ENCODE assay signal across 1 cellular context in the genomic region with DNA sequence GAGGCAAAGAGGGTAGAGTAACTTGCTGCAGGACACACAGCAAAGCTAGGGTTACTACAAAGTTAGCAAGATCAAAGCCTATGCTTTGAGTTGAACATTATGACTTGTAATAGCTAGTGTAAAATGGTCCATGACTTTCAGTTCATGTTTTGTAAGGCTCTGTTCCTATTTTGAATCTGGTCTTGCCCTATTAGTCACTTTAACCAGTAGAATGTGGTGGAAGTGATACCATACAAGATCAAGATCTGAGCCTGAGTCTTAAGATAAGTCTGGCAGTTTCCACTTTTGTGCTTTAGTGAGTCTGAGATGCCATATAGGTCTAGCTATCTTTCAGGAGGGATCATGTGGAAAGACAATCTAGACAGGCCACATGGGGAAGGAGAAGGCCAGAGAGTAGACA.
A peak's percentile ranks its signal among the peaks of the same experiment; 100 is the strongest.
TF ChIP-seq lines count a peak whose summit lies in the region.

No MANE protein-coding gene starts in this region.

TF ChIP-seq in K562, 482 proteins besides CTCF, POLR2A, EP300 and RAD21 (continued from another document):
- TF ChIP-seq, protein P1, sequence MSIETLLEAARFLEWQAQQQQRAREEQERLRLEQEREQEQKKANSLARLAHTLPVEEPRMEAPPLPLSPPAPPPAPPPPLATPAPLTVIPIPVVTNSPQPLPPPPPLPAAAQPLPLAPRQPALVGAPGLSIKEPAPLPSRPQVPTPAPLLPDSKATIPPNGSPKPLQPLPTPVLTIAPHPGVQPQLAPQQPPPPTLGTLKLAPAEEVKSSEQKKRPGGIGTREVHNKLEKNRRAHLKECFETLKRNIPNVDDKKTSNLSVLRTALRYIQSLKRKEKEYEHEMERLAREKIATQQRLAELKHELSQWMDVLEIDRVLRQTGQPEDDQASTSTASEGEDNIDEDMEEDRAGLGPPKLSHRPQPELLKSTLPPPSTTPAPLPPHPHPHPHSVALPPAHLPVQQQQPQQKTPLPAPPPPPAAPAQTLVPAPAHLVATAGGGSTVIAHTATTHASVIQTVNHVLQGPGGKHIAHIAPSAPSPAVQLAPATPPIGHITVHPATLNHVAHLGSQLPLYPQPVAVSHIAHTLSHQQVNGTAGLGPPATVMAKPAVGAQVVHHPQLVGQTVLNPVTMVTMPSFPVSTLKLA (conservative IDR thresholded peaks at IDR 0.05) = no peak
- TF ChIP-seq, protein P2, sequence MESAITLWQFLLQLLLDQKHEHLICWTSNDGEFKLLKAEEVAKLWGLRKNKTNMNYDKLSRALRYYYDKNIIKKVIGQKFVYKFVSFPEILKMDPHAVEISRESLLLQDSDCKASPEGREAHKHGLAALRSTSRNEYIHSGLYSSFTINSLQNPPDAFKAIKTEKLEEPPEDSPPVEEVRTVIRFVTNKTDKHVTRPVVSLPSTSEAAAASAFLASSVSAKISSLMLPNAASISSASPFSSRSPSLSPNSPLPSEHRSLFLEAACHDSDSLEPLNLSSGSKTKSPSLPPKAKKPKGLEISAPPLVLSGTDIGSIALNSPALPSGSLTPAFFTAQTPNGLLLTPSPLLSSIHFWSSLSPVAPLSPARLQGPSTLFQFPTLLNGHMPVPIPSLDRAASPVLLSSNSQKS (CRISPR knock-in tag; IDR thresholded peaks at IDR 0.05) = no peak
- TF ChIP-seq NFIC (IDR thresholded peaks at IDR 0.05) = peak; percentile 38; the same call in 1 of the 2 replicates
- TF ChIP-seq RBM34 (IDR thresholded peaks at IDR 0.05; ENCODE audit: borderline replicate concordance, insufficient read depth, low read length) = no peak
- 0 out of 4 replicates have a peak, but pooled peaks of 1 of the 2 experiments have one; percentile 28 for TF ChIP-seq KDM1A (IDR thresholded peaks at IDR 0.05)
- TF ChIP-seq, protein P3, sequence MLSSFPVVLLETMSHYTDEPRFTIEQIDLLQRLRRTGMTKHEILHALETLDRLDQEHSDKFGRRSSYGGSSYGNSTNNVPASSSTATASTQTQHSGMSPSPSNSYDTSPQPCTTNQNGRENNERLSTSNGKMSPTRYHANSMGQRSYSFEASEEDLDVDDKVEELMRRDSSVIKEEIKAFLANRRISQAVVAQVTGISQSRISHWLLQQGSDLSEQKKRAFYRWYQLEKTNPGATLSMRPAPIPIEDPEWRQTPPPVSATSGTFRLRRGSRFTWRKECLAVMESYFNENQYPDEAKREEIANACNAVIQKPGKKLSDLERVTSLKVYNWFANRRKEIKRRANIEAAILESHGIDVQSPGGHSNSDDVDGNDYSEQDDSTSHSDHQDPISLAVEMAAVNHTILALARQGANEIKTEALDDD (IDR thresholded peaks at IDR 0.05) = 0 out of 2 replicates have a peak, but pooled peaks have one; percentile 27
- no peak for TF ChIP-seq ILK (tag; IDR thresholded peaks at IDR 0.05; ENCODE audit: borderline replicate concordance, low read depth)
- TF ChIP-seq SIN3A (IDR thresholded peaks at IDR 0.05; ENCODE audit: borderline replicate concordance in 2 of 2, control insufficient read depth in 1 of 2, low read depth in 2 of 2, low read length in 2 of 2) = no peak
- TF ChIP-seq SMARCE1 (IDR thresholded peaks at IDR 0.05) = peak; percentile 34; the same call in 1 of the 2 replicates
- no peak for TF ChIP-seq ZNF785 (CRISPR knock-in tag; IDR thresholded peaks at IDR 0.05)
- peak; percentile 73 for TF ChIP-seq CBFA2T2 (conservative IDR thresholded peaks at IDR 0.05)
- TF ChIP-seq NR1H2 (CRISPR knock-in tag; IDR thresholded peaks at IDR 0.05) = no peak
- TF ChIP-seq ARID2 (IDR thresholded peaks at IDR 0.05) = no peak
- peak; percentile 46 for TF ChIP-seq NCOR1 (IDR thresholded peaks at IDR 0.05)
- TF ChIP-seq FOSL1 (tag; conservative IDR thresholded peaks at IDR 0.05) = peak; percentile 83
- no peak for TF ChIP-seq CBX2 (IDR thresholded peaks at IDR 0.05; ENCODE audit: insufficient read depth, low read length, poor library complexity, severe bottlenecking)
- peak; percentile 86 for TF ChIP-seq CBFA2T3 (IDR thresholded peaks at IDR 0.05)
- TF ChIP-seq TAL1 (IDR thresholded peaks at IDR 0.05) = peak; percentile 72
